In the genomic region with DNA sequence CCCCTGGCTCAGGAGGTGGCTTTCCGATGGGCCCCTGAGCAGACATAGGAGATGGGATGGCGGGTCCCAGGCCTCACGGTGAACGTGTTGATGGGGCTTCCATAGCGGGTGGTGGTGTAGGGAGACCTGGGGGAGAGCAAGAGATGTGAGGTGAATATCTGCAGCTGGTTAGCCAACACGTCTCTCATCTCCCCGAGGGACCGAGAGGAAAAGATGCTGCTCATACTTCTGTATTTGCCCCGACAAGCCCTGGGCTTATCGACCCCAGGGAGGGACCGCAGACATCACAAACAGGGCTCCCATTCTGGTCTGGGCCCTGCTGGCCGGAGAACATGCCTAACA, we compare ENCODE assay signal across 8 cellular contexts. TPM values are rescaled to one million over a fixed set of nuclear protein-coding genes. Genes with fewer than 3 reads are reported as not detected.
DNase-seq lines count a peak whose midpoint lies in the region; ATAC-seq and TF ChIP-seq lines count a peak whose summit lies in the region.

No MANE protein-coding gene starts in this region.

- peak overlapping the region; percentile 47 for H3K4me3 ChIP-seq in Jurkat, Clone E6-1 (ENCODE audit: low read length)
- peak overlapping the region; percentile 43 to 59 for H3K4me3 ChIP-seq in duodenal mucosa (ENCODE audit: low read depth in 1 of 2, low read length in 2 of 2)

- H3K36me3 ChIP-seq in ES-I3 (ENCODE audit: insufficient read depth, low read length), result peaks cover 3% of the 10 kb centered on the region; the same call in 1 of the 2 replicates
- H3K36me3 ChIP-seq in duodenal mucosa (ENCODE audit: control insufficient read depth in 1 of 2, insufficient read depth in 2 of 2, low read length in 2 of 2), result peaks cover 6 to 27% of the 10 kb centered on the region in 2 donors

- peaks cover 6% of the 10 kb centered on the region for H3K36me3 Mint-ChIP-seq in nephron progenitor cell (ENCODE audit: low read depth)

- H3K4me1 Mint-ChIP-seq in nephron progenitor cell, result peaks cover 70% of the 10 kb centered on the region

- no peak overlapping the region for H3K27ac ChIP-seq in duodenal mucosa (ENCODE audit: low read depth, low read length)

- H3K9ac ChIP-seq in ES-I3 (ENCODE audit: low read depth, low read length), result peak overlapping the region; percentile 66
- H3K9ac ChIP-seq in duodenal mucosa (ENCODE audit: low read depth in 1 of 2, low read length in 2 of 2), result peak overlapping the region; percentile 20 to 32

- TF ChIP-seq CTCF in nephron progenitor cell (IDR thresholded peaks at IDR 0.05), result no peak

- H3K9me3 ChIP-seq in ES-I3 (ENCODE audit: control insufficient read depth, insufficient read depth, low read length), result no peaks in the 10 kb centered on the region
- H3K9me3 ChIP-seq in duodenal mucosa (ENCODE audit: control insufficient read depth in 1 of 2, low read length in 2 of 2), result no peaks in the 10 kb centered on the region

- H3K27me3 ChIP-seq in duodenal mucosa (ENCODE audit: control insufficient read depth in 1 of 2, insufficient read depth in 2 of 2, low read length in 2 of 2), result no peaks in the 10 kb centered on the region

- peak overlapping the region; percentile 59 for H3K4me3 Mint-ChIP-seq in nephron progenitor cell

- no peak overlapping the region for H3K27ac Mint-ChIP-seq in nephron progenitor cell

- no peak for DNase-seq in Jurkat, Clone E6-1 (ENCODE audit: low read depth, low spot score)
- no peak for DNase-seq in nephron progenitor cell
- no peak for DNase-seq in AG20443 (ENCODE audit: low spot score)

- H3K4me1 ChIP-seq in ES-I3 (ENCODE audit: insufficient read depth, low read length), result peaks cover 9% of the 10 kb centered on the region; the same call in 1 of the 2 replicates
- H3K4me1 ChIP-seq in duodenal mucosa (ENCODE audit: control insufficient read depth in 1 of 2, insufficient read depth in 2 of 2, low read length in 2 of 2), result peaks cover 46 to 47% of the 10 kb centered on the region in 2 donors

- peaks cover 22% of the 10 kb centered on the region for H3K27me3 Mint-ChIP-seq in nephron progenitor cell (ENCODE audit: low read depth, poor library complexity)

- ATAC-seq in GM18861 (IDR thresholded peaks at IDR 0.05; ENCODE audit: unreplicated experiment), result no peak
- ATAC-seq in GM19467 (IDR thresholded peaks at IDR 0.05; ENCODE audit: unreplicated experiment), result no peak
- no peak for ATAC-seq in HG03442 (IDR thresholded peaks at IDR 0.05; ENCODE audit: unreplicated experiment)

- no peaks in the 10 kb centered on the region for H3K9me3 Mint-ChIP-seq in nephron progenitor cell

RNA-seq across cellular contexts. Expression of a gene that starts 38.7 kb away (rescaled TPM):
- 0.23 TPM for polyA plus RNA-seq in Jurkat, Clone E6-1 (2012; ENCODE audit: insufficient read depth, insufficient read length)

RNA-seq across cellular contexts. Expression of a gene that starts 53.4 kb away (rescaled TPM):
- polyA plus RNA-seq in Jurkat, Clone E6-1 (2012; ENCODE audit: insufficient read depth, insufficient read length), result 25.3 TPM
